In the genomic region with DNA sequence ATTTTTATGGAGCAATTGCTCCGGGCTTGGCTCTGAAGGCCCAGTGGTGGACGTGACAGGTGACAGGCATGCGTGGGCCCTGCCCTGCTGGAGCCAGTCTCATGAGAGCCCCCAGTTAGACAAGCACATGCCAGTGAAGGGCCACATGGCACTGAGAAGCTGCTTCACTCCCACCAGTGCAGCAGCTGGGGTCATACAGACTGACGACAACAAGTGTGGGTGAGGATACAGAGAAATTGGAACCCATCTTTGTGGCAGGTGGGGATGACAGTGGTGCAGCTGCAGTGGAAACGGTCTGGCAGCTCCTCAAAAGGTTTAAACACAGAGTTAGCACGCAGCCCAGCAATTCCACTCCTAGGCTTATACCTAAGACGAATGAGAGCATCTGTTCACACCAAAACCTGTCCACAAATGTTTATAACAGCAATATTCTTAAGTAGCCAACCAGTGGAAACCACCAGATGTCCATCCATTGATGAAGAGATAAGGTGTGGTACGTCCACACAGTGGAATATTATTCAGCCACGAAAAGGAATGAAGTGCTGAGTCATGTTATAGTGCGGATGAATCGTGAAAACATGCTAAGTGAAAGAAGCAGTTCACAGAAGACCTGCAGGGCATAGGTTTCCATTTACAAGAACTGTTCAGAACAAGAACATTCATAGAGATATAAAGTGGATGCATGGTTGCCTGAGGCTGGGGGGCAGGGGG, we compare ENCODE assay signal across 15 cellular contexts. TPM values are rescaled to one million over a fixed set of nuclear protein-coding genes. Genes with fewer than 3 reads are reported as not detected.
DNase-seq lines count a peak whose midpoint lies in the region; ATAC-seq and TF ChIP-seq lines count a peak whose summit lies in the region.
"Had no signal": no experiment of that assay in that cellular context is flagged by ENCODE, and none has a peak within 500 bp of the region (broad histone marks: within the 10 kb centered on the region; RNA-seq: fewer than 3 reads in every experiment).

No MANE protein-coding gene starts in this region.

- H2AFZ ChIP-seq in HCT116 (ENCODE audit: low read depth, low read length, poor library complexity, severe bottlenecking) (no peak overlapping the region), smooth muscle cell (ENCODE audit: low read depth) (no peak overlapping the region)

- H3K4me1 Mint-ChIP-seq in immature natural killer cell (peaks cover 0 to 8% of the 10 kb centered on the region in 2 donors), T-cell (peaks cover 2 to 7% (median 6%) of the 10 kb centered on the region in 3 donors)

- RAD21 ChIA-PET in HCT116 (lab: Charles Lee; ENCODE audit: low non-redundant PET in 1 of 2, low total read pairs in 2 of 2, uncharacterized antibody in 2 of 2, unreplicated experiment in 2 of 2), result interaction anchor here in 1 of 2 experiments (1.1 kb wide), 1 partner anchor 10 kb away, joined by 4 read pairs; no protein-coding TSS in a partner anchor

- H3K9ac ChIP-seq in HCT116 (ENCODE audit: low read length) (peak overlapping the region; percentile 0; the same call in 1 of the 2 replicates), smooth muscle cell (ENCODE audit: low read depth) (no peak overlapping the region)
- H3K9ac ChIP-seq: KMS-11 had no signal

- intact Hi-C loops in HCT116 (cut with micrococcal nuclease), result no loop called here

- no peak for TF ChIP-seq POLR2A in HCT116 (IDR thresholded peaks at IDR 0.05; ENCODE audit: borderline replicate concordance, extremely low read depth, insufficient read depth, insufficient read length)

- H3K9me2 ChIP-seq in HCT116 (ENCODE audit: insufficient read depth), result no peaks in the 10 kb centered on the region

- no peaks in the 10 kb centered on the region for H3K36me3 Mint-ChIP-seq in immature natural killer cell
- no peaks in the 10 kb centered on the region for H3K36me3 Mint-ChIP-seq in T-cell

- H3K27me3 ChIP-seq in HCT116 (ENCODE audit: insufficient read depth, low read length) (no peaks in the 10 kb centered on the region), smooth muscle cell (ENCODE audit: low read depth) (no peaks in the 10 kb centered on the region)

- H4K20me1 ChIP-seq in HCT116 (ENCODE audit: insufficient read depth) (no peaks in the 10 kb centered on the region), smooth muscle cell (ENCODE audit: low read depth) (no peaks in the 10 kb centered on the region)

- H3F3A ChIP-seq in smooth muscle cell (ENCODE audit: low read depth), result peaks cover 22% of the 10 kb centered on the region

- CTCF ChIA-PET in HCT116 (lab: Charles Lee) (interaction anchor here (4.3 kb wide), 1 partner anchor 10 kb away, joined by 33 read pairs; no protein-coding TSS in a partner anchor), T-cell (lab: Charles Lee) (no interaction called here)

- H3K9me3 Mint-ChIP-seq in immature natural killer cell, result no peaks in the 10 kb centered on the region
- peaks cover 0 to 3% (median 0%) of the 10 kb centered on the region in 3 donors for H3K9me3 Mint-ChIP-seq in T-cell

- TF ChIP-seq RAD21 in HCT116 (IDR thresholded peaks at IDR 0.05; ENCODE audit: low read depth), result no peak

- no peak for TF ChIP-seq CTCF in HCT116 (IDR thresholded peaks at IDR 0.05 in 2 of 3, conservative IDR thresholded peaks at IDR 0.05 in 1 of 3; ENCODE audit: borderline replicate concordance in 1 of 3, insufficient read depth in 1 of 3, low read depth in 2 of 3, low read length in 2 of 3)
- TF ChIP-seq CTCF in fibroblast of mammary gland (conservative IDR thresholded peaks at IDR 0.05; ENCODE audit: control insufficient read depth, insufficient read depth, low read depth, low read length), result no peak
- no peak for TF ChIP-seq CTCF in smooth muscle cell (IDR thresholded peaks at IDR 0.05; ENCODE audit: borderline replicate concordance, insufficient read depth, poor library complexity, severe bottlenecking)

- H3K4me3 ChIP-seq in HCT116 (replicated peaks in 1 of 2; ENCODE audit: low read depth in 1 of 2, low read length in 2 of 2) (no peak overlapping the region), fibroblast of mammary gland (ENCODE audit: control insufficient read depth, low read depth, low read length) (no peak overlapping the region), smooth muscle cell (no peak overlapping the region)

- H3K4me2 ChIP-seq in HCT116 (ENCODE audit: low read length) (0 out of 2 replicates have a peak overlapping the region, but pooled peaks have one; percentile 37), smooth muscle cell (no peak overlapping the region)
- H3K4me2 ChIP-seq: KMS-11 had no signal

- H3K27me3 Mint-ChIP-seq in immature natural killer cell (ENCODE audit: low read depth in 3 of 3) (peaks cover 0 to 5% (median 2%) of the 10 kb centered on the region in 3 donors), T-cell (peaks cover 0 to 1% of the 10 kb centered on the region in 2 donors)

- POLR2A ChIA-PET in HCT116 (lab: Charles Lee) (no interaction called here), T-cell (lab: Charles Lee) (no interaction called here)

- H3K9me3 ChIP-seq in HCT116 (ENCODE audit: control insufficient read depth in 1 of 2, insufficient read depth in 1 of 2, low read depth in 1 of 2, low read length in 2 of 2) (no peaks in the 10 kb centered on the region), smooth muscle cell (replicated peaks; ENCODE audit: low read depth) (no peaks in the 10 kb centered on the region)

- H3K4me3 Mint-ChIP-seq in immature natural killer cell, result no peak overlapping the region
- no peak overlapping the region for H3K4me3 Mint-ChIP-seq in T-cell

- peaks cover 17 to 35% of the 10 kb centered on the region in 2 experiments for H3K4me1 ChIP-seq in HCT116 (ENCODE audit: control insufficient read depth in 1 of 2, insufficient read depth in 2 of 2, low read length in 2 of 2)
- H3K4me1 ChIP-seq in smooth muscle cell (ENCODE audit: low read depth), result peaks cover 8% of the 10 kb centered on the region

- no peak overlapping the region for H3K27ac ChIP-seq in HCT116 (ENCODE audit: low read depth, low read length)
- H3K27ac ChIP-seq in smooth muscle cell (ENCODE audit: low read depth), result peak overlapping the region; percentile 73
- H3K27ac ChIP-seq: C4-2B, KMS-11 had no signal

- DNase-seq in HCT116 (ENCODE audit: low read depth, low spot score) (no peak), NCI-H524 treated with DMSO at 0.1 percent for 48 hours (lab: John Stamatoyannopoulos, UW) (peak; percentile 74), fibroblast of mammary gland (ENCODE audit: low read depth) (peak; percentile 25), smooth muscle cell (lab: John Stamatoyannopoulos, UW; ENCODE audit: unreplicated experiment) (no peak), immature natural killer cell (no peak), T-cell (no peak)
- no peak for DNase-seq in stimulated activated CD4-positive, alpha-beta T cell treated with anti-CD3 and anti-CD28 coated beads, Interleukin-2, amount 100 ng/mL, for 24 hours
- DNase-seq: central memory CD4-positive, alpha-beta T cell; NCI-H146; SIG-M5; stimulated activated CD4-positive, alpha-beta T cell treated with anti-CD3 and anti-CD28 coated beads, Interleukin-15, amount 100 ng/mL, for 24 hours had no signal

- H3K79me2 ChIP-seq in HCT116 (ENCODE audit: insufficient read depth, low read length) (no peaks in the 10 kb centered on the region), smooth muscle cell (ENCODE audit: low read depth) (no peaks in the 10 kb centered on the region)

- H3K36me3 ChIP-seq in HCT116 (ENCODE audit: control insufficient read depth in 1 of 2, insufficient read depth in 2 of 2, low read length in 2 of 2), result no peaks in the 10 kb centered on the region
- H3K36me3 ChIP-seq in smooth muscle cell (ENCODE audit: low read depth), result no peaks in the 10 kb centered on the region

- WGBS in smooth muscle cell (ENCODE audit: low lambda C conversion rate), result 88% methylated on average over 11 of the region's 11 CpGs

- ATAC-seq in HCT116 (no peak), T-cell (replicated peaks in 1 of 4) (no peak)

- H3K27ac Mint-ChIP-seq in immature natural killer cell (no peak overlapping the region), T-cell (no peak overlapping the region)

- BruUV-seq in HCT116 (replicated peaks; lab: Mats Ljungman, UMichigan), result no TSS peak

TF ChIP-seq in HCT116, 20 proteins besides CTCF, POLR2A, EP300 and RAD21 (continues in another document):
- TF ChIP-seq, protein P1, sequence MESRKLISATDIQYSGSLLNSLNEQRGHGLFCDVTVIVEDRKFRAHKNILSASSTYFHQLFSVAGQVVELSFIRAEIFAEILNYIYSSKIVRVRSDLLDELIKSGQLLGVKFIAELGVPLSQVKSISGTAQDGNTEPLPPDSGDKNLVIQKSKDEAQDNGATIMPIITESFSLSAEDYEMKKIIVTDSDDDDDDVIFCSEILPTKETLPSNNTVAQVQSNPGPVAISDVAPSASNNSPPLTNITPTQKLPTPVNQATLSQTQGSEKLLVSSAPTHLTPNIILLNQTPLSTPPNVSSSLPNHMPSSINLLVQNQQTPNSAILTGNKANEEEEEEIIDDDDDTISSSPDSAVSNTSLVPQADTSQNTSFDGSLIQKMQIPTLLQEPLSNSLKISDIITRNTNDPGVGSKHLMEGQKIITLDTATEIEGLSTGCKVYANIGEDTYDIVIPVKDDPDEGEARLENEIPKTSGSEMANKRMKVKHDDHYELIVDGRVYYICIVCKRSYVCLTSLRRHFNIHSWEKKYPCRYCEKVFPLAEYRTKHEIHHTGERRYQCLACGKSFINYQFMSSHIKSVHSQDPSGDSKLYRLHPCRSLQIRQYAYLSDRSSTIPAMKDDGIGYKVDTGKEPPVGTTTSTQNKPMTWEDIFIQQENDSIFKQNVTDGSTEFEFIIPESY (IDR thresholded peaks at IDR 0.05; ENCODE audit: extremely low read depth, insufficient replicate concordance, low read length), result no peak
- TF ChIP-seq CBX3 (IDR thresholded peaks at IDR 0.05; ENCODE audit: low read depth) (peak; percentile 29; the same call in 1 of the 2 replicates), JUND (IDR thresholded peaks at IDR 0.05) (no peak), CEBPB (IDR thresholded peaks at IDR 0.05; ENCODE audit: low read depth) (no peak)

RNA-seq across cellular contexts. Expression of gene CIBAR2, which starts 12.5 kb away (rescaled TPM):
- total RNA-seq in HCT116 (2021; ENCODE audit: unreplicated experiment) (0.27 TPM), smooth muscle cell (not detected in 2 replicates), T-cell (not detected)
- polyA plus RNA-seq in HCT116 (2012), result 0.20 and 0.21 TPM in 2 replicates
- polyA plus RNA-seq in smooth muscle cell (not detected in 2 replicates), immature natural killer cell (under 1 TPM in 1 of 3 donors, not detected in 2; 0.71 TPM)
- total RNA-seq: activated CD8-positive, alpha-beta memory T cell treated with anti-CD3 and anti-CD28 coated beads for 36 hours; lower leg skin had no signal

Comparison
In these comparisons a context has a peak if more than half of its experiments do, and no peak if none do; other contexts are left out.
1. DNase-seq: peak in NCI-H524 treated with DMSO at 0.1 percent for 48 hours (single experiment) and fibroblast of mammary gland (single experiment); none in HCT116 (single experiment), smooth muscle cell (single experiment), stimulated activated CD4-positive, alpha-beta T cell treated with anti-CD3 and anti-CD28 coated beads, Interleukin-2, amount 100 ng/mL, for 24 hours (0 of 2), immature natural killer cell (0 of 3) and T-cell (0 of 34).